In the genomic region with DNA sequence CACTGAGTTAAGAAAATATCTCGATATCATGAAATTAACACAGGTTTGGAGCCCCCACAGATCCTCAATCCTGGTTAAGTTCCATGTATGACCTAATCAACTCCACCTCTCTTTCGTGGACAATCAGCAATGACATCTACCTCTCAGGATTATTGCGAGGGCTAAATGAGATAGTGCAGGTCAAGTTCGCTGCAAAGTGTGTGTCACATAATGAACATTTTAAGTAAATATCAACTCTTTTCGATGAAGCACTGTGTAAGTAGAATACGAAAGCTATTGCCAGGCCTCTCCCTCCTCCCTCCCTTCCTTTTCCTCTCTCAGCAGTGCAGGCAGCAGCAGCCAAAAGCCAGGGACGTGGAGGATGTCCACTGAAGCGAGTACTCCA, we compare ENCODE assay signal across 8 cellular contexts. TPM values are rescaled to one million over a fixed set of nuclear protein-coding genes. Genes with fewer than 3 reads are reported as not detected.
DNase-seq lines count a peak whose midpoint lies in the region; ATAC-seq and TF ChIP-seq lines count a peak whose summit lies in the region.

No MANE protein-coding gene starts in this region.

- CTCF ChIA-PET in AG04450 (lab: Charles Lee): interaction anchor here (0.6 to 1.4 kb wide), 5 partner anchors 9 to 116 kb away, joined by 3 to 6 read pairs (median 3); no protein-coding TSS in a partner anchor

- DNase-seq in AG04450 (ENCODE audit: low read depth, low spot score) (no peak), brain microvascular endothelial cell (no peak), mucosa of descending colon (no peak), A172 (ENCODE audit: low spot score) (no peak), GM13977 (ENCODE audit: low spot score) (no peak), H4 (ENCODE audit: low spot score) (no peak), ecto neural progenitor cell (ENCODE audit: low spot score) (no peak)

- ATAC-seq in HG02763 (IDR thresholded peaks at IDR 0.05; ENCODE audit: unreplicated experiment): peak; percentile 8
- no peak for ATAC-seq in mucosa of descending colon

- TF ChIP-seq CTCF in AG04450 (IDR thresholded peaks at IDR 0.05; ENCODE audit: low read depth, low read length): no peak
- TF ChIP-seq CTCF in brain microvascular endothelial cell (IDR thresholded peaks at IDR 0.05; ENCODE audit: low read depth, low read length, missing control alignments): no peak
- no peak for TF ChIP-seq CTCF in mucosa of descending colon (IDR thresholded peaks at IDR 0.05)
- no peak for TF ChIP-seq CTCF in GM13977 (IDR thresholded peaks at IDR 0.05; ENCODE audit: extremely low read depth, insufficient read depth, missing control alignments)

- H3K4me3 ChIP-seq in AG04450 (ENCODE audit: low read depth, low read length) (peak overlapping the region; percentile 59), brain microvascular endothelial cell (ENCODE audit: low read depth, low read length) (peak overlapping the region; percentile 43), mucosa of descending colon (peak overlapping the region; percentile 56)

- intact Hi-C loops in mucosa of descending colon (cut with DNase I, micrococcal nuclease): loop anchor here in 1 of 2 donors (5.0 kb wide), 1 partner anchor 66 kb away; no protein-coding TSS in a partner anchor

- H3K36me3 ChIP-seq in brain microvascular endothelial cell (replicated peaks) (no peaks in the 10 kb centered on the region), mucosa of descending colon (ENCODE audit: low read depth) (no peaks in the 10 kb centered on the region)

- peaks cover 13% of the 10 kb centered on the region for H3K4me1 ChIP-seq in mucosa of descending colon (ENCODE audit: low read depth)

- POLR2A ChIA-PET in AG04450 (lab: Yijun Ruan, JAX): interaction anchor here (0.6 to 2.9 kb wide), 5 partner anchors 36 to 88 kb away, joined by 3 to 17 read pairs (median 3); a partner anchor contains a TSS

- in situ Hi-C loops in brain microvascular endothelial cell (cut with HindIII; ENCODE audit: low pct_ligation_motif_present, low sequenced_read_pairs) (no loop called here), GM13977 (cut with MboI; ENCODE audit: low pct_unique_long_range_greater_than_20kb, low sequenced_read_pairs, unreplicated experiment) (no loop called here)

- no peaks in the 10 kb centered on the region; the same call in 1 of the 2 replicates for H3K9me3 ChIP-seq in AG04450 (ENCODE audit: control insufficient read depth, insufficient read depth, low read length)
- no peaks in the 10 kb centered on the region for H3K9me3 ChIP-seq in mucosa of descending colon

- no peaks in the 10 kb centered on the region for H3K27me3 ChIP-seq in AG04450 (ENCODE audit: control insufficient read depth, insufficient read depth, low read length)
- H3K27me3 ChIP-seq in brain microvascular endothelial cell (replicated peaks): no peaks in the 10 kb centered on the region

- peak overlapping the region; percentile 65 for H3K27ac ChIP-seq in AG04450 (ENCODE audit: low read depth, low read length)
- no peak overlapping the region for H3K27ac ChIP-seq in brain microvascular endothelial cell

RNA-seq across cellular contexts. Expression of a gene that starts 0.4 kb away (rescaled TPM):
- 18.0 and 24.2 TPM in 2 replicates for polyA plus RNA-seq in AG04450 (2011; rRNA removed)
- 18.0 and 42.5 TPM in 2 replicates for polyA minus RNA-seq in AG04450 (2011; rRNA and poly(A)+ RNA removed)
- total RNA-seq in mucosa of descending colon: 10 to 100 TPM in 1 of 3 donors, 1 to 10 TPM in 2; 5.0 to 34.0 (median 7.1) TPM
- total RNA-seq in A172 (2014; rRNA removed; shearing (Covaris generic)): 57.9 and 67.7 TPM in 2 replicates
- 15.5 and 19.5 TPM in 2 replicates for total RNA-seq in H4 (2014; rRNA removed; shearing (Covaris generic))
